ENCODE assay signal across 8 cellular contexts in genomic region chr1:221741971-221742554, GRCh38. TPM values are rescaled to one million over a fixed set of nuclear protein-coding genes. Genes with fewer than 3 reads are reported as not detected.
DNase-seq lines count a peak whose midpoint lies in the region; ATAC-seq, FAIRE-seq and TF ChIP-seq lines count a peak whose summit lies in the region.

TSS of gene DUSP10 (minus strand) at chr1:221742089. CDS start at chr1:221739744, 2,345 bp downstream.

- H3K36me3 ChIP-seq in BJ (ENCODE audit: control insufficient read depth, insufficient read depth, low read length), result peaks cover 4% of the 10 kb centered on the region

- peak within 1 kb of the TSS; percentile 84 for H3K4me3 ChIP-seq in BJ (ENCODE audit: low read depth, low read length)

- CTCF ChIA-PET in BJ (lab: Yijun Ruan, JAX), result interaction anchor here (0.7 to 4.9 kb wide), 16 partner anchors 9 to 719 kb away, joined by 3 to 37 read pairs (median 4); no protein-coding TSS in a partner anchor

- TF ChIP-seq CTCF in BJ (IDR thresholded peaks at IDR 0.05; ENCODE audit: insufficient read depth, low read depth, low read length), result 0 out of 2 replicates have a peak, but pooled peaks have one; percentile 9

- POLR2A ChIA-PET in BJ (lab: Charles Lee), result interaction anchor here (0.5 to 1.5 kb wide), 4 partner anchors 13 to 142 kb away, joined by 3 to 5 read pairs (median 4); no protein-coding TSS in a partner anchor

- peak; percentile 58 for FAIRE-seq in colon (lab: Jason Lieb, UNC)

- peak; percentile 82 for ATAC-seq in HG03457 (IDR thresholded peaks at IDR 0.05; ENCODE audit: unreplicated experiment)

- DNase-seq in BJ (ENCODE audit: low read depth) (peak; percentile 99), GM19240 (ENCODE audit: insufficient read length, low spot score) (peak; percentile 85), NCI-H524 treated with DMSO at 0.1 percent for 48 hours (lab: John Stamatoyannopoulos, UW) (peak; percentile 97), kidney tubule cell (ENCODE audit: low spot score) (peak; percentile 100)
- DNase-seq in activated CD4-positive, alpha-beta T cell treated with anti-CD3 and anti-CD28 coated beads for 4 hours, result peak; percentile 98 to 99
- DNase-seq in stimulated activated CD4-positive, alpha-beta T cell treated with anti-CD3 and anti-CD28 coated beads, Interleukin-1b, Interleukin-23, amount 100 ng/mL, for 1 hour (ENCODE audit: low read depth in 2 of 2), result peak; percentile 94 to 95

- H3K27me3 ChIP-seq in BJ (ENCODE audit: control insufficient read depth, insufficient read depth, low read length), result no peaks in the 10 kb centered on the region

RNA-seq across cellular contexts. Expression of gene DUSP10, which starts in this region (rescaled TPM):
- polyA plus RNA-seq in BJ (2011; rRNA removed), result 13.3 and 16.1 TPM in 2 replicates
- 19.8 and 22.1 TPM in 2 replicates for polyA minus RNA-seq in BJ (2011; rRNA and poly(A)+ RNA removed)

Comparison
In these comparisons a context has a peak if more than half of its experiments do, and no peak if none do; other contexts are left out.
1. Peak in every context shown above with its lines: DNase-seq, ATAC-seq and H3K4me3 ChIP-seq.